Comparison of ENCODE assay signal across 34 cellular contexts in the genomic region with DNA sequence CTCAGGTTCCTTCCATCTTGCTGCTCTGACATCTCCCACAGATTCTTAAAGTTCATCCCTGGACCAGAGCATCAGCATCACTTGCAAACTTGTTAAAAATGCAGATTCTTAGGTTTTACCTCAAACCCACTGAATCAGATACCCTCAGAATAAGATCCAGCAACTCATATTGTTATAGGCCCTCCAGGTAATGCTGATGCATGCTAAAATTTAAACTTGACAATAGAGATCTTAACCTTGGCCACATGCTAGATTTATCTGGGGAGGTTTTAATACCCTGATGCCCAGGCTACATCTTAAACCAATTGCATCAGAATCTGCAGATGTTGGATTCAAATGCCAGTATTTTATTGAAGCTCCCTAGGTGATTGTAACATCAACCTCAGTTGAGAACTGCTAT.
"Had no signal": no experiment of that assay in that cellular context is flagged by ENCODE, and none has a peak within 500 bp of the region (broad histone marks: within the 10 kb centered on the region; RNA-seq: fewer than 3 reads in every experiment).

No MANE protein-coding gene starts in this region.

- H3K4me3 ChIP-seq: MG63 had no signal

- H3K36me3 ChIP-seq: MG63 had no signal

- DNase-seq: Karpas-422, Kasumi-1, MG63, MM.1S, NCI-H1048, NCI-H1092, NCI-H1092 treated with DMSO at 0.1 percent for 48 hours, NCI-H1105, NCI-H1105 treated with DMSO at 0.1 percent for 48 hours, NCI-H1417, NCI-H1417 treated with DMSO at 0.1 percent for 48 hours, NCI-H1436, NCI-H1436 treated with DMSO at 0.1 percent for 48 hours, NCI-H146, NCI-H1694, NCI-H1694 treated with DMSO at 0.1 percent for 48 hours, NCI-H187, NCI-H187 treated with DMSO at 0.1 percent for 48 hours, NCI-H1930, NCI-H2029, NCI-H2029 treated with DMSO at 0.1 percent for 48 hours, NCI-H2081, NCI-H2081 treated with DMSO at 0.1 percent for 48 hours, NCI-H2107, NCI-H2171, NCI-H2171 treated with DMSO at 0.1 percent for 48 hours, NCI-H2227 treated with DMSO at 0.1 percent for 48 hours, NCI-H226, NCI-H345, NCI-H446, NCI-H446 treated with DMSO at 0.1 percent for 48 hours, NCI-H510A, NCI-H510A treated with DMSO at 0.1 percent for 48 hours, NCI-H524 had no signal

- H3K9me3 ChIP-seq: MG63 had no signal
